Comparison of ENCODE assay signal across 11 cellular contexts in genomic region chr5:157473383-157474370, GRCh38. TPM values are rescaled to one million over a fixed set of nuclear protein-coding genes. Genes with fewer than 3 reads are reported as not detected.
DNase-seq lines count a peak whose midpoint lies in the region; TF ChIP-seq lines count a peak whose summit lies in the region.
"Had no signal": no experiment of that assay in that cellular context is flagged by ENCODE, and none has a peak within 500 bp of the region (broad histone marks: within the 10 kb centered on the region; RNA-seq: fewer than 3 reads in every experiment).

No MANE protein-coding gene starts in this region.

- no peaks in the 10 kb centered on the region for H3K27me3 Mint-ChIP-seq in Caco-2 (ENCODE audit: insufficient read depth, unreplicated experiment)

- peaks cover 15% of the 10 kb centered on the region for H3K36me3 Mint-ChIP-seq in Caco-2 (ENCODE audit: insufficient read depth, unreplicated experiment)

- H3K79me2 ChIP-seq in mammary epithelial cell (ENCODE audit: insufficient read depth, low read length) = no peaks in the 10 kb centered on the region

- CTCF ChIA-PET in Caco-2 (lab: Charles Lee) = interaction anchor here (0.5 to 0.7 kb wide), 2 partner anchors 83 to 144 kb away, joined by 3 read pairs; no protein-coding TSS in a partner anchor
- CTCF ChIA-PET in mammary epithelial cell (lab: Charles Lee; ENCODE audit: low non-redundant PET) = no interaction called here

- 84% methylated on average over 6 of the region's 7 CpGs for WGBS in mammary epithelial cell (ENCODE audit: low coverage, missing lambda C conversion rate)

- no peaks in the 10 kb centered on the region for H3K9me3 ChIP-seq in Caco-2
- H3K9me3 ChIP-seq in neutrophil = no peaks in the 10 kb centered on the region
- no peaks in the 10 kb centered on the region for H3K9me3 ChIP-seq in mammary epithelial cell (replicated peaks; ENCODE audit: insufficient read depth, low read length)

- BruUV-seq in Caco-2 (replicated peaks; lab: Mats Ljungman, UMichigan) = no TSS peak
- BruUV-seq in mammary epithelial cell (replicated peaks; lab: Mats Ljungman, UMichigan) = no TSS peak

- H4K20me1 ChIP-seq in mammary epithelial cell (ENCODE audit: insufficient read depth, low read length) = no peaks in the 10 kb centered on the region

- TF ChIP-seq CTCF in Caco-2 (IDR thresholded peaks at IDR 0.05; ENCODE audit: insufficient read depth in 1 of 2, low read depth in 1 of 2, low read length in 1 of 2, severe bottlenecking in 1 of 2, unreplicated experiment in 1 of 2) = no peak
- no peak for TF ChIP-seq CTCF in neutrophil (IDR thresholded peaks at IDR 0.05)
- TF ChIP-seq CTCF in mammary epithelial cell (conservative IDR thresholded peaks at IDR 0.05 in 1 of 2, IDR thresholded peaks at IDR 0.05 in 1 of 2; ENCODE audit: extremely low read depth in 1 of 2, insufficient read depth in 1 of 2, low read depth in 1 of 2, low read length in 2 of 2) = no peak

- no peak overlapping the region for H3K9ac ChIP-seq in mammary epithelial cell (ENCODE audit: insufficient read depth, low read length)

- H3K36me3 ChIP-seq in Caco-2 (ENCODE audit: control insufficient read depth, insufficient read depth, low read length) (no peaks in the 10 kb centered on the region), neutrophil (peaks cover 67% of the 10 kb centered on the region), mammary epithelial cell (ENCODE audit: insufficient read depth, low read length) (peaks cover 6% of the 10 kb centered on the region)

- H3K9me3 Mint-ChIP-seq in Caco-2 (ENCODE audit: unreplicated experiment) = no peaks in the 10 kb centered on the region

- H3K27ac ChIP-seq in cingulate gyrus (ENCODE audit: low read depth, low read length) (peak overlapping the region; percentile 43), neutrophil (peak overlapping the region; percentile 50), mammary epithelial cell (ENCODE audit: insufficient read depth, low read depth, low read length) (no peak overlapping the region)

- H3K4me1 ChIP-seq in Caco-2 (peaks cover 12% of the 10 kb centered on the region), neutrophil (ENCODE audit: control insufficient read depth in 1 of 2, insufficient read depth in 1 of 2, low read depth in 1 of 2, low read length in 1 of 2) (peaks cover 0 to 7% of the 10 kb centered on the region in 2 experiments), mammary epithelial cell (ENCODE audit: insufficient read depth, low read length) (no peaks in the 10 kb centered on the region)

- H3K4me3 ChIP-seq in Caco-2 (ENCODE audit: low read depth, low read length) = no peak overlapping the region
- no peak overlapping the region for H3K4me3 ChIP-seq in neutrophil (ENCODE audit: low read depth in 1 of 2, low read length in 1 of 2)
- H3K4me3 ChIP-seq in mammary epithelial cell (replicated peaks in 1 of 3; ENCODE audit: insufficient read depth in 1 of 3, low read depth in 2 of 3, low read length in 3 of 3) = no peak overlapping the region

- dilution Hi-C loops in mammary epithelial cell (cut with HindIII; ENCODE audit: low sequenced_read_pairs) = loop anchor here (10.0 kb wide), 1 partner anchor 149 kb away; no protein-coding TSS in a partner anchor

- POLR2A ChIA-PET in Caco-2 (lab: Charles Lee) = no interaction called here

- no peaks in the 10 kb centered on the region for H3K27me3 ChIP-seq in Caco-2 (replicated peaks; ENCODE audit: control insufficient read depth, insufficient read depth, low read length)
- H3K27me3 ChIP-seq in neutrophil = no peaks in the 10 kb centered on the region
- no peaks in the 10 kb centered on the region for H3K27me3 ChIP-seq in mammary epithelial cell (ENCODE audit: insufficient read depth, low read length)

- H3K27ac Mint-ChIP-seq in Caco-2 (ENCODE audit: unreplicated experiment) = peak overlapping the region; percentile 29

- H3K4me2 ChIP-seq in mammary epithelial cell (ENCODE audit: insufficient read depth, low read depth, low read length) = no peak overlapping the region

- H2AFZ ChIP-seq in mammary epithelial cell (ENCODE audit: low read depth, low read length) = no peak overlapping the region

- in situ Hi-C loops in mammary epithelial cell (cut with MboI; ENCODE audit: low sequenced_read_pairs in 2 of 2) = loop anchor here in 1 of 2 donors (10.0 kb wide), 2 partner anchors 219 to 329 kb away; partner anchors contain the start of gene MED7

- DNase-seq in Caco-2 = no peak
- peak; percentile 72 for DNase-seq in M059J (ENCODE audit: low read depth)
- DNase-seq in hippocampal formation (lab: John Stamatoyannopoulos, UW) = no peak
- DNase-seq in DMS53 (lab: John Stamatoyannopoulos, UW) = no peak
- no peak for DNase-seq in DMS153 treated with DMSO at 0.1 percent for 48 hours (lab: John Stamatoyannopoulos, UW; ENCODE audit: unreplicated experiment)
- no peak for DNase-seq in mammary epithelial cell
- DNase-seq: cortex of kidney, DMS79 treated with DMSO at 0.1 percent for 48 hours, occipital lobe had no signal

- intact Hi-C loops in Caco-2 (cut with micrococcal nuclease; ENCODE audit: unreplicated experiment) (no loop called here), mammary epithelial cell (cut with micrococcal nuclease) (no loop called here)

- H3K4me1 Mint-ChIP-seq in Caco-2 (ENCODE audit: low read depth, unreplicated experiment) = peaks cover 19% of the 10 kb centered on the region

- no peak overlapping the region for H3K4me3 Mint-ChIP-seq in Caco-2 (ENCODE audit: unreplicated experiment)

RNA-seq across cellular contexts. Expression of gene NIPAL4, which starts 13.7 kb away (rescaled TPM):
- 0.81 and 0.86 TPM in 2 replicates for total RNA-seq in Caco-2 (2022)
- total RNA-seq in M059J (2014; rRNA removed; shearing (Covaris generic)) = 0.44 and 1.4 TPM in 2 replicates
- 1 to 10 TPM; 2.4 to 3.0 TPM for total RNA-seq in mammary epithelial cell
- polyA plus RNA-seq in mammary epithelial cell = 6.1 TPM
- 10.2 TPM for polyA minus RNA-seq in mammary epithelial cell
- total RNA-seq: occipital lobe had no signal
